ENCODE assay signal across 8 cellular contexts in genomic region chr1:110916669-110917306, GRCh38. TPM values are rescaled to one million over a fixed set of nuclear protein-coding genes. Genes with fewer than 3 reads are reported as not detected.
DNase-seq lines count a peak whose midpoint lies in the region; ATAC-seq, FAIRE-seq and TF ChIP-seq lines count a peak whose summit lies in the region.

No MANE protein-coding gene starts in this region.

- no peaks in the 10 kb centered on the region for H3K27me3 ChIP-seq in CD8-positive, alpha-beta T cell (ENCODE audit: insufficient read depth, low read length)
- H3K27me3 ChIP-seq in brain microvascular endothelial cell (replicated peaks), result no peaks in the 10 kb centered on the region

- no peaks in the 10 kb centered on the region for H3K36me3 ChIP-seq in CD8-positive, alpha-beta T cell (ENCODE audit: insufficient read depth, low read length)
- no peaks in the 10 kb centered on the region for H3K36me3 ChIP-seq in brain microvascular endothelial cell (replicated peaks)
- H3K36me3 ChIP-seq in kidney (ENCODE audit: control insufficient read depth in 1 of 2, insufficient read depth in 2 of 2, low read length in 2 of 2), result no peaks in the 10 kb centered on the region

- TF ChIP-seq CTCF in CD8-positive, alpha-beta T cell (IDR thresholded peaks at IDR 0.05), result no peak
- TF ChIP-seq CTCF in GM20000 (IDR thresholded peaks at IDR 0.05; ENCODE audit: extremely low read depth, missing control alignments), result no peak
- no peak for TF ChIP-seq CTCF in brain microvascular endothelial cell (IDR thresholded peaks at IDR 0.05; ENCODE audit: low read depth, low read length, missing control alignments)
- no peak for TF ChIP-seq CTCF in kidney (IDR thresholded peaks at IDR 0.05; ENCODE audit: borderline replicate concordance, extremely low read depth, insufficient read depth)

- intact Hi-C loops in CD8-positive, alpha-beta T cell (cut with DNase I, micrococcal nuclease), result no loop called here
- intact Hi-C loops in kidney (cut with DNase I), result no loop called here

- H3K9me3 ChIP-seq in CD8-positive, alpha-beta T cell (ENCODE audit: low read length), result no peaks in the 10 kb centered on the region
- H3K9me3 ChIP-seq in kidney (ENCODE audit: control insufficient read depth in 1 of 2, low read length in 2 of 2), result peaks cover 3 to 14% of the 10 kb centered on the region in 2 donors

- H3K9ac ChIP-seq in kidney (ENCODE audit: low read length in 2 of 2), result no peak overlapping the region

- DNase-seq in CD8-positive, alpha-beta T cell, result peak in 1 of 7 experiments; percentile 26
- peak; percentile 25 for DNase-seq in GM20000 (ENCODE audit: low spot score)
- DNase-seq in NAMALWA (ENCODE audit: low spot score), result peak; percentile 54
- peak; percentile 14 for DNase-seq in brain microvascular endothelial cell
- DNase-seq in stimulated activated naive CD8-positive, alpha-beta T cell treated with anti-CD3 and anti-CD28 coated beads, Interleukin-15, amount 100 ng/mL, for 72 hours, result peak in 1 of 2 donors; percentile 32
- DNase-seq in NCI-H345 treated with DMSO at 0.1 percent for 48 hours (lab: John Stamatoyannopoulos, UW; ENCODE audit: unreplicated experiment), result no peak
- DNase-seq in kidney, result no peak

- no peaks in the 10 kb centered on the region for H3K36me3 Mint-ChIP-seq in CD8-positive, alpha-beta T cell

- CTCF ChIA-PET in CD8-positive, alpha-beta T cell (lab: Charles Lee), result no interaction called here

- peaks cover 25% of the 10 kb centered on the region for H3K9me3 Mint-ChIP-seq in CD8-positive, alpha-beta T cell
- peaks cover 11 to 15% of the 10 kb centered on the region in 2 donors for H3K9me3 Mint-ChIP-seq in stimulated activated naive CD8-positive, alpha-beta T cell treated with anti-CD3 and anti-CD28 coated beads, Interleukin-15, amount 100 ng/mL, for 72 hours

- H3K4me3 ChIP-seq in CD8-positive, alpha-beta T cell (ENCODE audit: low read depth, low read length), result no peak overlapping the region
- H3K4me3 ChIP-seq in brain microvascular endothelial cell (ENCODE audit: low read depth, low read length) (no peak overlapping the region), kidney (ENCODE audit: low read length in 2 of 2) (no peak overlapping the region)

- peaks cover 4% of the 10 kb centered on the region for H3K27me3 Mint-ChIP-seq in CD8-positive, alpha-beta T cell (ENCODE audit: low read depth)
- H3K27me3 Mint-ChIP-seq in stimulated activated naive CD8-positive, alpha-beta T cell treated with anti-CD3 and anti-CD28 coated beads, Interleukin-15, amount 100 ng/mL, for 72 hours, result peaks cover 8% of the 10 kb centered on the region

- ATAC-seq in CD8-positive, alpha-beta T cell, result peak; percentile 69
- peak; percentile 78 for ATAC-seq in stimulated activated naive CD8-positive, alpha-beta T cell treated with anti-CD3 and anti-CD28 coated beads, Interleukin-15, amount 100 ng/mL, for 72 hours
- no peak for ATAC-seq in HG02571 (IDR thresholded peaks at IDR 0.05; ENCODE audit: unreplicated experiment)

- H3K4me1 ChIP-seq in CD8-positive, alpha-beta T cell (ENCODE audit: insufficient read depth, low read length), result no peaks in the 10 kb centered on the region
- no peaks in the 10 kb centered on the region for H3K4me1 ChIP-seq in kidney (ENCODE audit: control insufficient read depth in 1 of 2, insufficient read depth in 1 of 2, low read depth in 1 of 2, low read length in 2 of 2)

- in situ Hi-C loops in brain microvascular endothelial cell (cut with HindIII; ENCODE audit: low pct_ligation_motif_present, low sequenced_read_pairs), result no loop called here

- peaks cover 10% of the 10 kb centered on the region for H3K4me1 Mint-ChIP-seq in CD8-positive, alpha-beta T cell (ENCODE audit: low read depth)
- peaks cover 18% of the 10 kb centered on the region for H3K4me1 Mint-ChIP-seq in stimulated activated naive CD8-positive, alpha-beta T cell treated with anti-CD3 and anti-CD28 coated beads, Interleukin-15, amount 100 ng/mL, for 72 hours

- POLR2A ChIA-PET in CD8-positive, alpha-beta T cell (lab: Charles Lee), result no interaction called here

- H3K27ac ChIP-seq in CD8-positive, alpha-beta T cell (ENCODE audit: low read depth, low read length), result no peak overlapping the region
- H3K27ac ChIP-seq in brain microvascular endothelial cell (no peak overlapping the region), kidney (ENCODE audit: low read depth in 2 of 2, low read length in 2 of 2) (no peak overlapping the region)

- H3K27ac Mint-ChIP-seq in CD8-positive, alpha-beta T cell, result no peak overlapping the region
- H3K27ac Mint-ChIP-seq in stimulated activated naive CD8-positive, alpha-beta T cell treated with anti-CD3 and anti-CD28 coated beads, Interleukin-15, amount 100 ng/mL, for 72 hours, result peak overlapping the region in 1 of 2 donors; percentile 21

- no peak for FAIRE-seq in kidney (lab: Jason Lieb, UNC)

- H3K4me3 Mint-ChIP-seq in CD8-positive, alpha-beta T cell, result no peak overlapping the region
- H3K4me3 Mint-ChIP-seq in stimulated activated naive CD8-positive, alpha-beta T cell treated with anti-CD3 and anti-CD28 coated beads, Interleukin-15, amount 100 ng/mL, for 72 hours, result peak overlapping the region; percentile 25 to 48

RNA-seq across cellular contexts. Expression of gene CD53, which starts 43.8 kb away (rescaled TPM):
- total RNA-seq in CD8-positive, alpha-beta T cell, result 100 to 1,000 TPM; 205 to 213 TPM
- total RNA-seq in kidney, result 70.9 TPM
- 10.7 TPM for polyA plus RNA-seq in kidney (ENCODE audit: insufficient read depth, low read depth, low replicate concordance)

RNA-seq across cellular contexts. Expression of gene LRIF1, which starts 46.9 kb away (rescaled TPM):
- total RNA-seq in CD8-positive, alpha-beta T cell, result 1 to 10 TPM; 1.8 to 1.9 TPM
- total RNA-seq in kidney, result 12.3 TPM
- polyA plus RNA-seq in kidney (ENCODE audit: insufficient read depth, low read depth, low replicate concordance), result 5.2 TPM

Comparison
In these comparisons a context has a peak if more than half of its experiments do, and no peak if none do; other contexts are left out.
1. DNase-seq: peak in GM20000 (single experiment), NAMALWA (single experiment) and brain microvascular endothelial cell (single experiment); none in NCI-H345 treated with DMSO at 0.1 percent for 48 hours (single experiment) and kidney (single experiment).